ENCODE assay signal across 1 cellular context in genomic region chr20:62774762-62775161, GRCh38.
TF ChIP-seq lines count a peak whose summit lies in the region.

No MANE protein-coding gene starts in this region.

TF ChIP-seq in GM23338, 12 proteins besides CTCF, POLR2A, EP300 and RAD21 (continued from another document):
- TF ChIP-seq ZNF462 (CRISPR knock-in tag; IDR thresholded peaks at IDR 0.05) (no peak), EZH2phosphoT487 (IDR thresholded peaks at IDR 0.05; ENCODE audit: unreplicated experiment) (no peak), POLR2AphosphoS5 (IDR thresholded peaks at IDR 0.05; ENCODE audit: low read depth) (no peak), ETS1 (IDR thresholded peaks at IDR 0.05) (no peak), NANOG (IDR thresholded peaks at IDR 0.05; ENCODE audit: borderline replicate concordance) (no peak), STAT1 (IDR thresholded peaks at IDR 0.05; ENCODE audit: unreplicated experiment) (no peak), CREB1 (CRISPR knock-in tag; IDR thresholded peaks at IDR 0.05; ENCODE audit: low read depth) (no peak), JUNB (IDR thresholded peaks at IDR 0.05; ENCODE audit: unreplicated experiment) (no peak), EZH2 (IDR thresholded peaks at IDR 0.05; ENCODE audit: low read depth, unreplicated experiment) (no peak)
